3 cellular contexts compared by ENCODE assay signal in genomic region chr5:66284588-66285342, GRCh38.
TF ChIP-seq lines count a peak whose summit lies in the region.

No MANE protein-coding gene starts in this region.

TF ChIP-seq in liver, 16 proteins besides CTCF, POLR2A, EP300 and RAD21:
- TF ChIP-seq RXRA (IDR thresholded peaks at IDR 0.05) (peak; percentile 51 to 54), YY1 (IDR thresholded peaks at IDR 0.05) (no peak), HNF4A (conservative IDR thresholded peaks at IDR 0.05) (peak; percentile 57 to 73), SP1 (IDR thresholded peaks at IDR 0.05) (peak; percentile 24), GABPA (IDR thresholded peaks at IDR 0.05 in 1 of 2, conservative IDR thresholded peaks at IDR 0.05 in 1 of 2) (no peak)

TF ChIP-seq in HepG2, 621 proteins besides CTCF, POLR2A, EP300 and RAD21:
- no peak for TF ChIP-seq ZNF550 (CRISPR knock-in tag; IDR thresholded peaks at IDR 0.05; ENCODE audit: borderline replicate concordance)

TF ChIP-seq in H1, 55 proteins besides CTCF, POLR2A, EP300 and RAD21:
- TF ChIP-seq POU5F1 (IDR thresholded peaks at IDR 0.05; ENCODE audit: low read depth, low read length) (no peak), BACH1 (IDR thresholded peaks at IDR 0.05; ENCODE audit: low read length) (no peak)
TF ChIP-seq in H1: peak in this region for 0.
